In genomic region chr16:20768818-20769217, GRCh38 we compare ENCODE assay signal across 9 cellular contexts. TPM values are rescaled to one million over a fixed set of nuclear protein-coding genes. Genes with fewer than 3 reads are reported as not detected.
"Had no signal": no experiment of that assay in that cellular context is flagged by ENCODE, and none has a peak within 500 bp of the region (broad histone marks: within the 10 kb centered on the region; RNA-seq: fewer than 3 reads in every experiment).

No MANE protein-coding gene starts in this region.

- ATAC-seq: HCT116 had no signal

- H3K36me3 ChIP-seq: HAP-1 had no signal

- DNase-seq: GM23248, GOT3, H7, HFFc6, KG1 had no signal

- H3K9ac ChIP-seq: GM23248 had no signal

- H3K4me3 ChIP-seq: GM23248, HAP-1 had no signal

- H2AFZ ChIP-seq: GM23248 had no signal

- H3K9me3 ChIP-seq: HAP-1 had no signal

- H3K27ac ChIP-seq: GM23248, HL-60 had no signal

RNA-seq across cellular contexts. Expression of gene REXO5, which starts 37.5 kb away (rescaled TPM):
- polyA plus RNA-seq: IgD-negative memory B cell had no signal
